ENCODE assay signal across 1 cellular context in the genomic region with DNA sequence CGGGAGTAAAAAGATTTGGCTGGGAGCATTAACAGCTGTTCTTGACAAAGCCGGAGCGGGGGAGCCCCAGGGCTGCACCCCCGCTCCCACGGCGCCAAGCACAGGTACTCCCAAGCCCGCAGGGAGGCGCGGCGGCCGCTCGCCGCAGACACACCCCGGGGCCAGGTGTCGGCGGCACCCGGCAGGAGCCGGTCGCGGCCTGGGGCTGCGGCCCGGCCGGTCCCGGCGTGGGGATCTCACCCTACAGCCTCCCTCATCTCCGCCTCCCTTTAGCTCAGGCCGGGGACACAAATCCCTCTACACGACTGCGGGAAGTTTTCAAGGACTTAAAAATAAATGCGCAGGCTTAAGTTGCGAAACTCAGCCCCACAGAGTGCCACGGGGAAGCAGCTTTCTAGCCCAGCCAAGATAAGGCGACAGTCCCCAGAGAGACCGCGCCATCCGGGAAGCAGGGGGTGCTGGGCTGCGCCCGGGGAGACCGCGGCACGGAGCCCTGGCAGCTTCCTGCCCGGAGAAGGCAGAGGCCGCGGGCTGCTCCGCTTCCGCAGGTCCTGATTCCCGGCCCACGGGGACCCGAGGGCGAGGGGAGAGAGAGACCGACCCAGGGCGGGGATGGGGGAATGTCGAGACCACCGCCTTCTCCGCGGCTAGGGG.
TF ChIP-seq lines count a peak whose summit lies in the region.

No MANE protein-coding gene starts in this region.

TF ChIP-seq in SK-N-SH, 30 proteins besides CTCF, POLR2A, EP300 and RAD21 (continued from another document):
- TF ChIP-seq, protein P1, sequence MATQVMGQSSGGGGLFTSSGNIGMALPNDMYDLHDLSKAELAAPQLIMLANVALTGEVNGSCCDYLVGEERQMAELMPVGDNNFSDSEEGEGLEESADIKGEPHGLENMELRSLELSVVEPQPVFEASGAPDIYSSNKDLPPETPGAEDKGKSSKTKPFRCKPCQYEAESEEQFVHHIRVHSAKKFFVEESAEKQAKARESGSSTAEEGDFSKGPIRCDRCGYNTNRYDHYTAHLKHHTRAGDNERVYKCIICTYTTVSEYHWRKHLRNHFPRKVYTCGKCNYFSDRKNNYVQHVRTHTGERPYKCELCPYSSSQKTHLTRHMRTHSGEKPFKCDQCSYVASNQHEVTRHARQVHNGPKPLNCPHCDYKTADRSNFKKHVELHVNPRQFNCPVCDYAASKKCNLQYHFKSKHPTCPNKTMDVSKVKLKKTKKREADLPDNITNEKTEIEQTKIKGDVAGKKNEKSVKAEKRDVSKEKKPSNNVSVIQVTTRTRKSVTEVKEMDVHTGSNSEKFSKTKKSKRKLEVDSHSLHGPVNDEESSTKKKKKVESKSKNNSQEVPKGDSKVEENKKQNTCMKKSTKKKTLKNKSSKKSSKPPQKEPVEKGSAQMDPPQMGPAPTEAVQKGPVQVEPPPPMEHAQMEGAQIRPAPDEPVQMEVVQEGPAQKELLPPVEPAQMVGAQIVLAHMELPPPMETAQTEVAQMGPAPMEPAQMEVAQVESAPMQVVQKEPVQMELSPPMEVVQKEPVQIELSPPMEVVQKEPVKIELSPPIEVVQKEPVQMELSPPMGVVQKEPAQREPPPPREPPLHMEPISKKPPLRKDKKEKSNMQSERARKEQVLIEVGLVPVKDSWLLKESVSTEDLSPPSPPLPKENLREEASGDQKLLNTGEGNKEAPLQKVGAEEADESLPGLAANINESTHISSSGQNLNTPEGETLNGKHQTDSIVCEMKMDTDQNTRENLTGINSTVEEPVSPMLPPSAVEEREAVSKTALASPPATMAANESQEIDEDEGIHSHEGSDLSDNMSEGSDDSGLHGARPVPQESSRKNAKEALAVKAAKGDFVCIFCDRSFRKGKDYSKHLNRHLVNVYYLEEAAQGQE (IDR thresholded peaks at IDR 0.05; ENCODE audit: low read depth, low read length), result no peak
